8 cellular contexts compared by ENCODE assay signal in the genomic region with DNA sequence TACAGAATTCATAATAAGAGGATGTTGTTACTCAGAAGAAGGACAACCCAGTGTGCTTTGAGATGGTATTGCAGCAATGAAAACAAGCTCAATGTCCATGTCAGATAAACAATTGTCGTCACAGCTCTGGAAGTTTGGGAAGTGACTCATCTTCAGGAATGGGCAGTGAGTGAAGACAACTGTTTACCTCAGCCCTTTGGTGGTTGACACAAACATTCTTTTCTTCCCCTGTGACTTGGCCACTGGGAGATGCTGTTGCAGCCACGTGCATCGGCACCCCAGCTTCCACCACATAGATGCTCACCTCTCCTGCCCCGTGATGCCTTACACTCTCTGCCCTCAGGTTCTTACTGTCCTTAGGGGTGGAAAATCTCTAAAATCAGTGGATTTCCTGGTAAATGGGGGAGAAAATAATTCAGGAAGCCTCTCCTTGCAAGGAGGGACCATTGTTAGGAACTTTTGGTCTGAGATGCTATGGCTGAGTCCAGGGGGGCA.
DNase-seq lines count a peak whose midpoint lies in the region; ATAC-seq and TF ChIP-seq lines count a peak whose summit lies in the region.

No MANE protein-coding gene starts in this region.

- H3K27ac Mint-ChIP-seq in CD8-positive, alpha-beta T cell = no peak overlapping the region

- no peaks in the 10 kb centered on the region for H3K4me1 Mint-ChIP-seq in CD8-positive, alpha-beta T cell (ENCODE audit: low read depth)

- peak in 1 of 3 experiments; percentile 15 for TF ChIP-seq CTCF in testis (IDR thresholded peaks at IDR 0.05)
- TF ChIP-seq CTCF in CD8-positive, alpha-beta T cell (IDR thresholded peaks at IDR 0.05) = no peak

- H3K27me3 Mint-ChIP-seq in CD8-positive, alpha-beta T cell (ENCODE audit: low read depth) = peaks cover 8% of the 10 kb centered on the region

- H3K9me3 Mint-ChIP-seq in CD8-positive, alpha-beta T cell = no peaks in the 10 kb centered on the region

- intact Hi-C loops in testis (cut with DNase I; ENCODE audit: low total_unique reads) = no loop called here
- intact Hi-C loops in CD8-positive, alpha-beta T cell (cut with DNase I, micrococcal nuclease) = no loop called here

- CTCF ChIA-PET in CD8-positive, alpha-beta T cell (lab: Charles Lee) = interaction anchor here (1.3 to 3.5 kb wide), 3 partner anchors 10 to 12 kb away, joined by 3 to 18 read pairs (median 4); no protein-coding TSS in a partner anchor

- H3K4me3 Mint-ChIP-seq in CD8-positive, alpha-beta T cell = no peak overlapping the region

- ATAC-seq in HG03159 (IDR thresholded peaks at IDR 0.05; ENCODE audit: unreplicated experiment) = no peak
- no peak for ATAC-seq in CD8-positive, alpha-beta T cell

- no peak for TF ChIP-seq POLR2A in testis (IDR thresholded peaks at IDR 0.05)

- H3K9me3 ChIP-seq in testis = no peaks in the 10 kb centered on the region
- no peaks in the 10 kb centered on the region for H3K9me3 ChIP-seq in CD8-positive, alpha-beta T cell (ENCODE audit: low read length)

- H3K36me3 ChIP-seq in testis (ENCODE audit: low read depth, missing control alignments) = no peaks in the 10 kb centered on the region
- no peaks in the 10 kb centered on the region for H3K36me3 ChIP-seq in CD8-positive, alpha-beta T cell (ENCODE audit: insufficient read depth, low read length)

- H3K27me3 ChIP-seq in testis = no peaks in the 10 kb centered on the region
- no peaks in the 10 kb centered on the region for H3K27me3 ChIP-seq in CD8-positive, alpha-beta T cell (ENCODE audit: insufficient read depth, low read length)

- H3K36me3 Mint-ChIP-seq in CD8-positive, alpha-beta T cell = no peaks in the 10 kb centered on the region

- H3K4me3 ChIP-seq in testis = no peak overlapping the region
- H3K4me3 ChIP-seq in CD8-positive, alpha-beta T cell (ENCODE audit: low read depth, low read length) = no peak overlapping the region

- H3K27ac ChIP-seq in caudate nucleus (ENCODE audit: low read depth, low read length) (peak overlapping the region; percentile 96), testis (peak overlapping the region; percentile 0 to 73)
- H3K27ac ChIP-seq in CD8-positive, alpha-beta T cell (ENCODE audit: low read depth, low read length) = no peak overlapping the region

- WGBS in testis, 2 donors = 42 to 56% methylated on average over 4 of the region's 4 CpGs

- peaks cover 12% of the 10 kb centered on the region for H3K4me1 ChIP-seq in testis
- H3K4me1 ChIP-seq in CD8-positive, alpha-beta T cell (ENCODE audit: insufficient read depth, low read length) = no peaks in the 10 kb centered on the region

- POLR2A ChIA-PET in CD8-positive, alpha-beta T cell (lab: Charles Lee) = no interaction called here

- DNase-seq in HT1080 (ENCODE audit: low read depth) (peak; percentile 99), caudate nucleus (lab: John Stamatoyannopoulos, UW) (peak in 9 of 61 donors; percentile 5 to 54 (median 21)), kidney tubule cell (ENCODE audit: low spot score) (peak; percentile 98), testis (peak; percentile 56), activated T-cell treated with anti-CD3 and anti-CD28 coated beads for 4 hours (no peak), NCI-H1436 treated with DMSO at 0.1 percent for 48 hours (lab: John Stamatoyannopoulos, UW) (no peak)
- no peak for DNase-seq in CD8-positive, alpha-beta T cell

Comparison
In these comparisons a context has a peak if more than half of its experiments do, and no peak if none do; other contexts are left out.
1. DNase-seq: peak in HT1080 (single experiment), kidney tubule cell (single experiment) and testis (single experiment); none in activated T-cell treated with anti-CD3 and anti-CD28 coated beads for 4 hours (single experiment), CD8-positive, alpha-beta T cell (0 of 7) and NCI-H1436 treated with DMSO at 0.1 percent for 48 hours (single experiment).